20 cellular contexts compared by ENCODE assay signal in the genomic region with DNA sequence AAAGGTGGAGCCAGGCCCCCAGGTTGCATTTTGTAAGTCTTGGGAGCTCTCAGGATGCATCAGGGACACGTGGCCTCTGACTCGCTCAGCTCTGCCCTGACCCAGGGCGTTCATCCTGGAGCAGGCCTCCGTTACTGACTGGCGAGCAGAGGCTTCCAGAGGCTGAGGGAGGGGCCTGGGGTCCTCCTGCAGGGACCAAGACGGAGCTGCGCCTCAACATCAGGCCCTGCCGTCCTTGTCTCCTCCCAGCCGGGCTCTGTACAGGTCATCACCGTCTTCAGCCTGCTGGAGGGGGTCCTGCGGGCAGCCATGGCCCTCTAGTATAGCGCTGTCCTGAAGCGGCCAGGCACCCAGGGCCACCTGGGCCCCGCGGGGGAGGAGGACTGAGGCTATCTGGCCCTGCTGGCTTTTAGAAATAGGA. TPM values are rescaled to one million over a fixed set of nuclear protein-coding genes. Genes with fewer than 3 reads are reported as not detected.
DNase-seq lines count a peak whose midpoint lies in the region; ATAC-seq, FAIRE-seq and TF ChIP-seq lines count a peak whose summit lies in the region.
"Had no signal": no experiment of that assay in that cellular context is flagged by ENCODE, and none has a peak within 500 bp of the region (broad histone marks: within the 10 kb centered on the region; RNA-seq: fewer than 3 reads in every experiment).

No MANE protein-coding gene starts in this region.

- no peak overlapping the region for H3K9ac ChIP-seq in H1 (replicated peaks in 1 of 4; ENCODE audit: extremely low read depth in 1 of 4, low read depth in 3 of 4, low read length in 3 of 4)
- H3K9ac ChIP-seq: KMS-11 had no signal

- H2BK5ac ChIP-seq in H1 (ENCODE audit: low read depth, low read length): no peak overlapping the region

- no peak overlapping the region for H2AK5ac ChIP-seq in H1 (ENCODE audit: low read depth, low read length)

- WGBS in H1 (ENCODE audit: extremely low coverage in 1 of 2, insufficient coverage in 1 of 2, insufficient read length in 1 of 2, insufficient replicate concordance in 2 of 2, low coverage in 1 of 2, low lambda C conversion rate in 2 of 2, missing lambda C conversion rate in 1 of 2), 2 experiments: 87% methylated on average over 15 of the region's 15 CpGs; no CpG with 5 or more reads in 1 of the 2 experiments

- no peak for FAIRE-seq in H1 (lab: Jason Lieb, UNC)
- FAIRE-seq: astrocyte, colon had no signal

- H3K9me3 ChIP-seq in H1 (ENCODE audit: insufficient read depth in 2 of 2, low read depth in 1 of 2, low read length in 1 of 2) (no peaks in the 10 kb centered on the region), osteoblast (ENCODE audit: low read depth, low read length) (no peaks in the 10 kb centered on the region)

- peak overlapping the region; percentile 71; the same call in 1 of the 2 replicates for H4K8ac ChIP-seq in H1 (ENCODE audit: extremely low read depth, insufficient read depth, low read length)

- no peak overlapping the region for H3K4ac ChIP-seq in H1 (replicated peaks; ENCODE audit: insufficient read length, low read depth, low read length)

- TF ChIP-seq EP300 in H1 (IDR thresholded peaks at IDR 0.05; ENCODE audit: borderline replicate concordance in 1 of 2, low read depth in 2 of 2, low read length in 2 of 2): no peak

- TF ChIP-seq POLR2A in H1 (IDR thresholded peaks at IDR 0.05; ENCODE audit: control extremely low read depth in 1 of 2, low read depth in 2 of 2, low read length in 2 of 2): no peak

- no peaks in the 10 kb centered on the region for H3K79me1 ChIP-seq in H1 (ENCODE audit: low read depth, low read length)

- POLR2A ChIA-PET in H1 (lab: Charles Lee; ENCODE audit: partially characterized antibody): interaction anchor here (0.8 to 1.4 kb wide), 5 partner anchors 14 to 71 kb away, joined by 3 to 5 read pairs (median 3); no protein-coding TSS in a partner anchor
- POLR2A ChIA-PET in HEK293T (lab: Yijun Ruan, JAX): no interaction called here

- DNase-seq in Daoy (ENCODE audit: low read depth) (peak; percentile 47), M059J (ENCODE audit: low read depth) (peak; percentile 65), H1 (ENCODE audit: low read depth in 1 of 2, low spot score in 2 of 2) (no peak), osteoblast (ENCODE audit: insufficient read length, low spot score, missing footprints) (peak; percentile 89), SKM-1 treated with dmso at 0.1 percent for 144 hours (lab: John Stamatoyannopoulos, UW; ENCODE audit: unreplicated experiment) (no peak), HEK293T (ENCODE audit: extremely low spot score) (no peak), SW480 (ENCODE audit: low spot score) (no peak)
- DNase-seq: activated naive CD4-positive, alpha-beta T cell treated with Interleukin-2 at 50 U/mL for 16 hours; C1 segment of cervical spinal cord; DMS 273 treated with DMSO at 0.1 percent for 48 hours; SW 1271 had no signal

- H3K18ac ChIP-seq in H1 (ENCODE audit: extremely low read depth, low read length): no peak overlapping the region; the same call in 1 of the 2 replicates

- H3K27me3 ChIP-seq in H1 (replicated peaks in 1 of 4; ENCODE audit: control insufficient read depth in 3 of 4, extremely low read depth in 1 of 4, insufficient read depth in 3 of 4, low read length in 3 of 4) (no peaks in the 10 kb centered on the region), osteoblast (ENCODE audit: insufficient read depth, low read length) (no peaks in the 10 kb centered on the region)

- no peak for TF ChIP-seq RAD21 in H1 (IDR thresholded peaks at IDR 0.05 in 1 of 2, conservative IDR thresholded peaks at IDR 0.05 in 1 of 2; ENCODE audit: low read depth in 2 of 2, low read length in 2 of 2)

- H2BK20ac ChIP-seq in H1 (ENCODE audit: low read length): no peak overlapping the region

- H3K4me1 ChIP-seq in H1 (replicated peaks in 1 of 4; ENCODE audit: control insufficient read depth in 3 of 4, insufficient read depth in 4 of 4, low read length in 3 of 4) (peaks cover 0 to 18% (median 6%) of the 10 kb centered on the region in 4 experiments; a peak in 6 of 7 replicates), osteoblast (ENCODE audit: insufficient read depth, low read length) (no peaks in the 10 kb centered on the region)

- no peak overlapping the region for H2BK15ac ChIP-seq in H1 (ENCODE audit: low read length)

- no peak overlapping the region for H3K14ac ChIP-seq in H1 (ENCODE audit: insufficient read length)

- no peak overlapping the region for H3K27ac ChIP-seq in H1 (ENCODE audit: low read depth, low read length)
- H3K27ac ChIP-seq in osteoblast (ENCODE audit: low read depth, low read length): no peak overlapping the region
- H3K27ac ChIP-seq: KMS-11 had no signal

- no peak overlapping the region for H4K91ac ChIP-seq in H1 (replicated peaks; ENCODE audit: insufficient read length, low read length)

- H3K4me3 ChIP-seq in H1 (ENCODE audit: extremely low read depth in 1 of 4, insufficient read depth in 2 of 4, low read depth in 3 of 4, low read length in 4 of 4) (no peak overlapping the region), osteoblast (ENCODE audit: insufficient read depth, low read length) (no peak overlapping the region)
- H3K4me3 ChIP-seq: smooth muscle cell had no signal

- H3K4me2 ChIP-seq in H1 (ENCODE audit: insufficient read depth in 1 of 2, low read depth in 2 of 2, low read length in 2 of 2) (no peak overlapping the region), osteoblast (ENCODE audit: insufficient read depth, low read length) (no peak overlapping the region)
- H3K4me2 ChIP-seq: KMS-11, smooth muscle cell had no signal

- no peak overlapping the region for H4K5ac ChIP-seq in H1 (ENCODE audit: insufficient read length, low read depth, low read length)

- H2AFZ ChIP-seq in H1 (ENCODE audit: low read length): no peak overlapping the region
- no peak overlapping the region for H2AFZ ChIP-seq in osteoblast (ENCODE audit: low read length)

- H3K23me2 ChIP-seq in H1 (ENCODE audit: low read depth, low read length): no peaks in the 10 kb centered on the region

- TF ChIP-seq CTCF in H1 (IDR thresholded peaks at IDR 0.05; ENCODE audit: control extremely low read depth in 1 of 3, insufficient read depth in 1 of 3, low read depth in 1 of 3, low read length in 3 of 3) (no peak), osteoblast (IDR thresholded peaks at IDR 0.05; ENCODE audit: extremely low read depth, low read depth, low read length) (no peak)

- H2BK120ac ChIP-seq in H1 (replicated peaks; ENCODE audit: low read depth, low read length): no peak overlapping the region

- CTCF ChIA-PET in H1 (lab: Charles Lee; ENCODE audit: partially characterized antibody): interaction anchor here (0.7 to 9.5 kb wide), 35 partner anchors 8 to 468 kb away, joined by 3 to 100 read pairs (median 6); partner anchors contain the start of gene ALPP
- CTCF ChIA-PET in HEK293T (lab: Yijun Ruan, JAX): interaction anchor here (1.0 kb wide), 1 partner anchor 44 kb away, joined by 4 read pairs; no protein-coding TSS in a partner anchor

- H3K36me3 ChIP-seq in H1 (ENCODE audit: control insufficient read depth in 2 of 4, insufficient read depth in 4 of 4, low read length in 3 of 4) (no peaks in the 10 kb centered on the region), osteoblast (ENCODE audit: insufficient read depth, low read length) (no peaks in the 10 kb centered on the region)

- ATAC-seq in HG03025 (IDR thresholded peaks at IDR 0.05; ENCODE audit: low FRiP score, unreplicated experiment): no peak
- ATAC-seq: naive thymus-derived CD8-positive, alpha-beta T cell had no signal

- H3K79me2 ChIP-seq in H1 (ENCODE audit: control insufficient read depth in 1 of 2, insufficient read depth in 2 of 2, low read length in 2 of 2): no peaks in the 10 kb centered on the region
- H3K79me2 ChIP-seq in osteoblast (ENCODE audit: insufficient read depth, low read length): no peaks in the 10 kb centered on the region

- no peak overlapping the region for H3K23ac ChIP-seq in H1 (ENCODE audit: insufficient read length)

- peak overlapping the region; percentile 68; the same call in 1 of the 2 replicates for H2BK12ac ChIP-seq in H1 (ENCODE audit: low read depth, low read length)

- H3K56ac ChIP-seq in H1 (replicated peaks; ENCODE audit: insufficient read length, low read depth, low read length): no peak overlapping the region

- no peaks in the 10 kb centered on the region for H4K20me1 ChIP-seq in H1 (replicated peaks in 1 of 2; ENCODE audit: control insufficient read depth in 1 of 2, insufficient read depth in 2 of 2, low read length in 2 of 2)
- H4K20me1 ChIP-seq in osteoblast (ENCODE audit: insufficient read depth, low read length): no peaks in the 10 kb centered on the region

TF ChIP-seq in H1, 55 proteins besides CTCF, POLR2A, EP300 and RAD21 (continues in another document):
- TF ChIP-seq TBP (IDR thresholded peaks at IDR 0.05; ENCODE audit: low read depth, low read length): no peak

TF ChIP-seq in HEK293T, 16 proteins besides CTCF, POLR2A, EP300 and RAD21 (continues in another document):
- no peak for TF ChIP-seq CTBP1 (IDR thresholded peaks at IDR 0.05; ENCODE audit: borderline replicate concordance)
- no peak for TF ChIP-seq SUZ12 (IDR thresholded peaks at IDR 0.05)

RNA-seq across cellular contexts. Expression of gene ALPP, which starts 10.2 kb away (rescaled TPM):
- 0.03 TPM in 1 of 2 replicates, not detected in the other for total RNA-seq in Daoy (2014; rRNA removed; shearing (Covaris generic))
- 0.59 and 1.5 TPM in 2 replicates for total RNA-seq in M059J (2014; rRNA removed; shearing (Covaris generic))
- 0.15 TPM in 1 of 2 replicates, not detected in the other for total RNA-seq in H1 (2021; fragmentation: NEBNext Ultra II Directional; extraction: Animal tissue kit (Norgen Biotek cat#: 25700))
- 0.15 and 0.20 TPM in 2 replicates for polyA plus RNA-seq in H1 (2011; rRNA removed)
- polyA plus RNA-seq in H1 (2011; cell fraction: cytosol; rRNA removed): 0.06 TPM
- 0.19 TPM for polyA plus RNA-seq in H1 (2011; cell fraction: nucleus; rRNA removed)
- 0.28 to 0.85 TPM (median 0.65 TPM) in 4 replicates for polyA plus RNA-seq in H1 (2012, experiment 1 of 2)
- 0.07 TPM for polyA plus RNA-seq in H1 (2012, experiment 2 of 2)
- 0.12 TPM for polyA plus RNA-seq in H1 (2013, experiment 1 of 2)
- polyA plus RNA-seq in H1 (2013, experiment 2 of 2): 0.06 TPM
- 0.06 and 0.07 TPM in 2 replicates for polyA minus RNA-seq in H1 (2011; rRNA and poly(A)+ RNA removed)
- polyA minus RNA-seq in H1 (2011; cell fraction: cytosol; rRNA and poly(A)+ RNA removed): not detected
- not detected for polyA minus RNA-seq in H1 (2011; cell fraction: nucleus; rRNA and poly(A)+ RNA removed)
- total RNA-seq in osteoblast: not detected in 2 replicates
- total RNA-seq: lung microvascular endothelial cell; naive thymus-derived CD8-positive, alpha-beta T cell; RPMI7951; temporal lobe had no signal
- polyA plus RNA-seq: naive thymus-derived CD8-positive, alpha-beta T cell; smooth muscle cell had no signal

RNA-seq across cellular contexts. Expression of gene ALPG, which starts 38.3 kb away (rescaled TPM):
- not detected in 2 replicates for total RNA-seq in Daoy (2014; rRNA removed; shearing (Covaris generic))
- not detected in 2 replicates for total RNA-seq in M059J (2014; rRNA removed; shearing (Covaris generic))
- total RNA-seq in H1 (2021; fragmentation: NEBNext Ultra II Directional; extraction: Animal tissue kit (Norgen Biotek cat#: 25700)): 0.56 and 0.75 TPM in 2 replicates
- polyA plus RNA-seq in H1 (2011; rRNA removed): 2.1 and 3.2 TPM in 2 replicates
- 1.2 TPM for polyA plus RNA-seq in H1 (2011; cell fraction: cytosol; rRNA removed)
- polyA plus RNA-seq in H1 (2011; cell fraction: nucleus; rRNA removed): 2.3 TPM
- 1.1 to 3.0 TPM (median 2.2 TPM) in 4 replicates for polyA plus RNA-seq in H1 (2012, experiment 1 of 2)
- polyA plus RNA-seq in H1 (2012, experiment 2 of 2): 1.0 TPM
- 1.4 TPM for polyA plus RNA-seq in H1 (2013, experiment 1 of 2)
- 1.1 TPM for polyA plus RNA-seq in H1 (2013, experiment 2 of 2)
- polyA minus RNA-seq in H1 (2011; rRNA and poly(A)+ RNA removed): 0.44 and 0.57 TPM in 2 replicates
- 0.88 TPM for polyA minus RNA-seq in H1 (2011; cell fraction: cytosol; rRNA and poly(A)+ RNA removed)
- 0.70 TPM for polyA minus RNA-seq in H1 (2011; cell fraction: nucleus; rRNA and poly(A)+ RNA removed)
- total RNA-seq in osteoblast: not detected in 2 replicates
- total RNA-seq: lung microvascular endothelial cell; naive thymus-derived CD8-positive, alpha-beta T cell; RPMI7951; smooth muscle cell; temporal lobe had no signal
- polyA plus RNA-seq: naive thymus-derived CD8-positive, alpha-beta T cell; smooth muscle cell had no signal

Comparison
In these comparisons a context has a peak if more than half of its experiments do, and no peak if none do; other contexts are left out.
1. DNase-seq: peak in Daoy (single experiment), M059J (single experiment) and osteoblast (single experiment); none in H1 (0 of 2), SKM-1 treated with dmso at 0.1 percent for 144 hours (single experiment), HEK293T (single experiment) and SW480 (single experiment).